Comparison of ENCODE assay signal across 8 cellular contexts in genomic region chr11:102346456-102346747, GRCh38. TPM values are rescaled to one million over a fixed set of nuclear protein-coding genes. Genes with fewer than 3 reads are reported as not detected.
A peak's percentile ranks its signal among the peaks of the same experiment; 100 is the strongest.
DNase-seq lines count a peak whose midpoint lies in the region; ATAC-seq, FAIRE-seq and TF ChIP-seq lines count a peak whose summit lies in the region.

No MANE protein-coding gene starts in this region.

- POLR2A ChIA-PET in CD4-positive, alpha-beta T cell (lab: Charles Lee): no interaction called here
- POLR2A ChIA-PET in OCI-LY7 (lab: Charles Lee): interaction anchor here (0.7 kb wide), 1 partner anchor 190 kb away, joined by 3 read pairs; no protein-coding TSS in a partner anchor
- POLR2A ChIA-PET in endothelial cell of umbilical vein (lab: Charles Lee): no interaction called here

- DNase-seq in CD4-positive, alpha-beta T cell: no peak
- no peak for DNase-seq in OCI-LY7 (ENCODE audit: low spot score)
- peak; percentile 79 for DNase-seq in endothelial cell of umbilical vein (ENCODE audit: low read depth, low spot score)
- no peak for DNase-seq in AG20443 (ENCODE audit: low spot score)
- no peak for DNase-seq in CD1c-positive myeloid dendritic cell (ENCODE audit: extremely low spot score)
- DNase-seq in activated CD8-positive, alpha-beta memory T cell treated with anti-CD3 and anti-CD28 coated beads for 24 hours: no peak

- ATAC-seq in CD4-positive, alpha-beta T cell (ENCODE audit: poor library complexity): no peak
- no peak for ATAC-seq in GM21447 (IDR thresholded peaks at IDR 0.05; ENCODE audit: unreplicated experiment)

- dilution Hi-C loops in endothelial cell of umbilical vein (cut with MboI; ENCODE audit: extremely low pct_ligation_motif_present, low sequenced_read_pairs): no loop called here

- peaks cover 45% of the 10 kb centered on the region for H3K36me3 Mint-ChIP-seq in CD4-positive, alpha-beta T cell (ENCODE audit: low read depth)

- intact Hi-C loops in CD4-positive, alpha-beta T cell (cut with DNase I, micrococcal nuclease): loop anchor here (1.0 to 10.0 kb wide), 7 partner anchors 15 to 588 kb away; partner anchors contain the start of genes BIRC3 (in 1 of the 2) and TMEM123 (in 1 of the 2)
- intact Hi-C loops in OCI-LY7 (cut with micrococcal nuclease; ENCODE audit: unreplicated experiment): loop anchor here (2.0 kb wide), 1 partner anchor 30 kb away; the partner anchor contains the start of gene BIRC3
- intact Hi-C loops in endothelial cell of umbilical vein (cut with micrococcal nuclease): loop anchor here (1.0 to 5.0 kb wide), 9 partner anchors 38 to 484 kb away; partner anchors contain the start of genes MMP1 and YAP1

- peak overlapping the region; percentile 76 for H3K4me3 ChIP-seq in OCI-LY7 (ENCODE audit: low read depth, low read length, poor library complexity, severe bottlenecking)
- H3K4me3 ChIP-seq in endothelial cell of umbilical vein (replicated peaks in 1 of 3; ENCODE audit: insufficient read depth in 1 of 3, low read depth in 1 of 3, low read length in 3 of 3): peak overlapping the region; percentile 23 to 99 (median 69)
- peak overlapping the region; percentile 61 for H3K4me3 ChIP-seq in neuron (ENCODE audit: low read length)

- H3K9me3 ChIP-seq in CD4-positive, alpha-beta T cell (ENCODE audit: control insufficient read depth, low read length): no peaks in the 10 kb centered on the region
- H3K9me3 ChIP-seq in OCI-LY7 (ENCODE audit: low read length) (no peaks in the 10 kb centered on the region), endothelial cell of umbilical vein (replicated peaks; ENCODE audit: control insufficient read depth, insufficient read depth, low read length) (no peaks in the 10 kb centered on the region), neuron (ENCODE audit: low read length) (no peaks in the 10 kb centered on the region)

- peaks cover 19% of the 10 kb centered on the region for H3K36me3 ChIP-seq in OCI-LY7 (ENCODE audit: insufficient read depth, low read length)
- peaks cover 0 to 6% of the 10 kb centered on the region in 2 experiments for H3K36me3 ChIP-seq in endothelial cell of umbilical vein (ENCODE audit: control insufficient read depth in 2 of 2, extremely low read depth in 1 of 2, insufficient read depth in 2 of 2, low read length in 2 of 2)
- no peaks in the 10 kb centered on the region for H3K36me3 ChIP-seq in neuron (ENCODE audit: insufficient read depth, low read length)

- no peak for TF ChIP-seq POLR2A in endothelial cell of umbilical vein (IDR thresholded peaks at IDR 0.05; ENCODE audit: low read depth, low read length)

- no peaks in the 10 kb centered on the region for H3K9me1 ChIP-seq in endothelial cell of umbilical vein (replicated peaks; ENCODE audit: control insufficient read depth, extremely low read depth, insufficient read depth, low read length)

- CTCF ChIA-PET in CD4-positive, alpha-beta T cell (lab: Charles Lee): interaction anchor here (1.0 to 3.0 kb wide), 4 partner anchors 12 to 40 kb away, joined by 3 to 15 read pairs (median 3); no protein-coding TSS in a partner anchor
- CTCF ChIA-PET in OCI-LY7 (lab: Charles Lee; ENCODE audit: unreplicated experiment) (no interaction called here), endothelial cell of umbilical vein (lab: Charles Lee) (interaction anchor here (0.9 kb wide), 1 partner anchor 266 kb away, joined by 3 read pairs; no protein-coding TSS in a partner anchor)

- peak overlapping the region; percentile 100 for H3K27ac Mint-ChIP-seq in CD4-positive, alpha-beta T cell

- peaks cover 26% of the 10 kb centered on the region for H3K4me1 ChIP-seq in OCI-LY7 (ENCODE audit: insufficient read depth, low read length, poor library complexity, severe bottlenecking)
- peaks cover 43% of the 10 kb centered on the region for H3K4me1 ChIP-seq in endothelial cell of umbilical vein (ENCODE audit: control insufficient read depth, extremely low read depth, insufficient read depth, low read length)
- H3K4me1 ChIP-seq in neuron (ENCODE audit: insufficient read depth, low read length): peaks cover 30% of the 10 kb centered on the region

- H3K9ac ChIP-seq in endothelial cell of umbilical vein (replicated peaks; ENCODE audit: extremely low read depth, insufficient read depth, low read length): peak overlapping the region; percentile 95

- H3K79me2 ChIP-seq in OCI-LY7 (ENCODE audit: insufficient read depth, low read depth, low read length): peaks cover 36% of the 10 kb centered on the region
- peaks cover 40% of the 10 kb centered on the region for H3K79me2 ChIP-seq in endothelial cell of umbilical vein (ENCODE audit: control insufficient read depth, insufficient read depth, low read length)

- H2AFZ ChIP-seq in OCI-LY7 (ENCODE audit: low read length): peak overlapping the region; percentile 81
- H2AFZ ChIP-seq in endothelial cell of umbilical vein (ENCODE audit: low read depth, low read length): no peak overlapping the region
- peak overlapping the region; percentile 96 for H2AFZ ChIP-seq in neuron (ENCODE audit: low read depth, low read length)

- peak overlapping the region; percentile 71 for H3K4me2 ChIP-seq in OCI-LY7 (ENCODE audit: low read length)
- peak overlapping the region; percentile 93 for H3K4me2 ChIP-seq in endothelial cell of umbilical vein (ENCODE audit: insufficient read depth, low read length)

- H3K27me3 Mint-ChIP-seq in CD4-positive, alpha-beta T cell: no peaks in the 10 kb centered on the region

- no peak for TF ChIP-seq CTCF in CD4-positive, alpha-beta T cell (IDR thresholded peaks at IDR 0.05)
- TF ChIP-seq CTCF in OCI-LY7 (conservative IDR thresholded peaks at IDR 0.05; ENCODE audit: low read length): no peak
- TF ChIP-seq CTCF in endothelial cell of umbilical vein (IDR thresholded peaks at IDR 0.05; ENCODE audit: extremely low read depth in 1 of 2, insufficient read depth in 1 of 2, low read depth in 1 of 2, low read length in 2 of 2): no peak

- H3K4me1 Mint-ChIP-seq in CD4-positive, alpha-beta T cell (ENCODE audit: low read depth): peaks cover 48% of the 10 kb centered on the region

- no peaks in the 10 kb centered on the region for H3K9me2 ChIP-seq in OCI-LY7 (ENCODE audit: insufficient read depth, low read length)

- H3K27ac ChIP-seq in CD4-positive, alpha-beta T cell (ENCODE audit: low read depth, low read length): peak overlapping the region; percentile 95
- H3K27ac ChIP-seq in OCI-LY7 (ENCODE audit: low read depth, low read length, poor library complexity, severe bottlenecking): peak overlapping the region; percentile 78
- peak overlapping the region; percentile 89 for H3K27ac ChIP-seq in endothelial cell of umbilical vein (ENCODE audit: insufficient read depth, low read depth, low read length)

- no peaks in the 10 kb centered on the region for H3K9me3 Mint-ChIP-seq in CD4-positive, alpha-beta T cell

- H3K4me3 Mint-ChIP-seq in CD4-positive, alpha-beta T cell: peak overlapping the region; percentile 98

- BruUV-seq in OCI-LY7 (replicated peaks; lab: Mats Ljungman, UMichigan): TSS peak; percentile 88
- BruUV-seq in endothelial cell of umbilical vein (replicated peaks; lab: Mats Ljungman, UMichigan): TSS peak; percentile 83

- H4K20me1 ChIP-seq in OCI-LY7 (ENCODE audit: insufficient read depth, low read length): no peaks in the 10 kb centered on the region
- H4K20me1 ChIP-seq in endothelial cell of umbilical vein (replicated peaks; ENCODE audit: control insufficient read depth, extremely low read depth, insufficient read depth, low read length): peaks cover 4% of the 10 kb centered on the region

- FAIRE-seq in endothelial cell of umbilical vein (lab: Jason Lieb, UNC): no peak

- H3K27me3 ChIP-seq in CD4-positive, alpha-beta T cell (ENCODE audit: control insufficient read depth, insufficient read depth, low read length): no peaks in the 10 kb centered on the region
- H3K27me3 ChIP-seq in endothelial cell of umbilical vein (ENCODE audit: control insufficient read depth in 2 of 2, insufficient read depth in 2 of 2, low read length in 2 of 2): no peaks in the 10 kb centered on the region
- no peaks in the 10 kb centered on the region for H3K27me3 ChIP-seq in neuron (ENCODE audit: insufficient read depth, low read length)

TF ChIP-seq in endothelial cell of umbilical vein, 7 proteins besides CTCF, POLR2A, EP300 and RAD21:
- TF ChIP-seq POLR2AphosphoS5 (IDR thresholded peaks at IDR 0.05; ENCODE audit: insufficient read depth, low read depth, low read length) (no peak), EZH2 (IDR thresholded peaks at IDR 0.05; ENCODE audit: borderline replicate concordance, low read depth, low read length, severe bottlenecking) (no peak), FOS (IDR thresholded peaks at IDR 0.05; ENCODE audit: borderline replicate concordance, insufficient read depth, low read length) (no peak)

RNA-seq across cellular contexts. Expression of gene BIRC2, which starts 0.6 kb away (rescaled TPM):
- 100 to 1,000 TPM; 107 to 109 TPM for total RNA-seq in CD4-positive, alpha-beta T cell
- 32.6 and 38.0 TPM in 2 replicates for total RNA-seq in OCI-LY7 (2014; rRNA removed; shearing (Covaris generic))
- total RNA-seq in OCI-LY7 (2022) (36.1 and 40.7 TPM in 2 replicates), endothelial cell of umbilical vein (47.3 and 49.9 TPM in 2 replicates)
- polyA plus RNA-seq in endothelial cell of umbilical vein: 32.9 and 42.8 TPM in 2 replicates
- 38.3 and 49.0 TPM in 2 replicates for polyA plus RNA-seq in endothelial cell of umbilical vein (2011; cell fraction: cytosol; rRNA removed)
- polyA plus RNA-seq in endothelial cell of umbilical vein (2011; cell fraction: nucleus; rRNA removed): 73.7 and 80.9 TPM in 2 replicates
- polyA plus RNA-seq in endothelial cell of umbilical vein (2012): 60.5 and 68.2 TPM in 2 replicates
- polyA minus RNA-seq in endothelial cell of umbilical vein: 63.1 and 82.2 TPM in 2 replicates
- 14.7 TPM for polyA minus RNA-seq in endothelial cell of umbilical vein (2011; cell fraction: cytosol; rRNA and poly(A)+ RNA removed)
- 114 and 187 TPM in 2 replicates for polyA minus RNA-seq in endothelial cell of umbilical vein (2011; cell fraction: nucleus; rRNA and poly(A)+ RNA removed)

RNA-seq across cellular contexts. Expression of gene BIRC3, which starts 29.1 kb away (rescaled TPM):
- total RNA-seq in CD4-positive, alpha-beta T cell: 100 to 1,000 TPM; 115 to 124 TPM
- 23.0 and 27.2 TPM in 2 replicates for total RNA-seq in OCI-LY7 (2014; rRNA removed; shearing (Covaris generic))
- total RNA-seq in OCI-LY7 (2022) (66.9 and 69.2 TPM in 2 replicates), endothelial cell of umbilical vein (0.60 and 1.4 TPM in 2 replicates)
- polyA plus RNA-seq in endothelial cell of umbilical vein: 0.28 and 0.37 TPM in 2 replicates
- 0.43 and 0.68 TPM in 2 replicates for polyA plus RNA-seq in endothelial cell of umbilical vein (2011; cell fraction: cytosol; rRNA removed)
- 0.67 and 0.83 TPM in 2 replicates for polyA plus RNA-seq in endothelial cell of umbilical vein (2011; cell fraction: nucleus; rRNA removed)
- polyA plus RNA-seq in endothelial cell of umbilical vein (2012): 1.2 and 1.6 TPM in 2 replicates
- polyA minus RNA-seq in endothelial cell of umbilical vein: 0.59 and 1.5 TPM in 2 replicates
- polyA minus RNA-seq in endothelial cell of umbilical vein (2011; cell fraction: cytosol; rRNA and poly(A)+ RNA removed): 7.0 TPM
- polyA minus RNA-seq in endothelial cell of umbilical vein (2011; cell fraction: nucleus; rRNA and poly(A)+ RNA removed): 0.72 and 1.1 TPM in 2 replicates
